1 cellular context compared by ENCODE assay signal in the genomic region with DNA sequence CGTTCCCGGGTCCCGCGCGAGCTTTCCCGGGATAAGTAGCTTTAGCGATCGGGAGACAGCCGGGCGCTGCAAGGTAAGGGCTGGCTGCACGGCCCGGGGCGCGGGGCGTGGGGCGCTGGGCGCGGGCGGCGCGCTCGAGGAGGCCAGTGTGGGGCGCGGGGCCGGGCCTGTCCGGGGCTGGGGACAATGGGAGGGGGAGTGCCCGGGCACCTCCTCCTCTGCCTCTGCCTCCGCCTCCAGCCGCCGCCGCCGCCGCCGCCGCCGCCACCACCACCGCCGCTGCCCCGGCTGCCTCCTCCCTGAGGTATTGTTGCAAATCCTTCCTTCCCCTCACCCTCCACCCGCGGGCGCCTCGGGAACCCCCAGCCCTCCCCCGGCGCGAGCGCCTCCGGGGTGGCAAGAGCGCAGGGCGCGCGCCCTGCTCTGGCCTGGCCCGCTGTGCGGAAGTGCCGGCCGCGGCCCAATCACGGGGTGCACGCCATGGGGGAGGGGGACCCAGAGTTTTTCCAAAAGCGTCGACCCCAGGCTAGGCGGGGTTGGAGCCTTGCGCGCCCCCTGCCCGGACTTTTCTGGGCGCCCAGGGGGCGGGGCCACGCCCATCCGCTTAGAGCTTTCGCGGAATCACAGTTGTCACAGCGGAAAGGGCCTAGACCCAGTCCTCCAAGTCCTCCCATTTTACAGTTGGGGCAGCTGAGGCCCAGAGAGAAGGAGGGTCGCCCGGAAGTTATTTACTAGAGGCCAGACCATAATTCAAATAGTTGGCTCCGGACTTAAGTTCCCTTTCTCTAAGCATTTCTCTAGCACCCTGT.
TF ChIP-seq lines count a peak whose summit lies in the region.

A gene with protein sequence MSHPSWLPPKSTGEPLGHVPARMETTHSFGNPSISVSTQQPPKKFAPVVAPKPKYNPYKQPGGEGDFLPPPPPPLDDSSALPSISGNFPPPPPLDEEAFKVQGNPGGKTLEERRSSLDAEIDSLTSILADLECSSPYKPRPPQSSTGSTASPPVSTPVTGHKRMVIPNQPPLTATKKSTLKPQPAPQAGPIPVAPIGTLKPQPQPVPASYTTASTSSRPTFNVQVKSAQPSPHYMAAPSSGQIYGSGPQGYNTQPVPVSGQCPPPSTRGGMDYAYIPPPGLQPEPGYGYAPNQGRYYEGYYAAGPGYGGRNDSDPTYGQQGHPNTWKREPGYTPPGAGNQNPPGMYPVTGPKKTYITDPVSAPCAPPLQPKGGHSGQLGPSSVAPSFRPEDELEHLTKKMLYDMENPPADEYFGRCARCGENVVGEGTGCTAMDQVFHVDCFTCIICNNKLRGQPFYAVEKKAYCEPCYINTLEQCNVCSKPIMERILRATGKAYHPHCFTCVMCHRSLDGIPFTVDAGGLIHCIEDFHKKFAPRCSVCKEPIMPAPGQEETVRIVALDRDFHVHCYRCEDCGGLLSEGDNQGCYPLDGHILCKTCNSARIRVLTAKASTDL (plus strand): TSS at position 209 of the 809 bp plus-strand sequence. CDS start 251,964 bp downstream, outside the sequence.

TF ChIP-seq in H1, 55 proteins besides CTCF, POLR2A, EP300 and RAD21:
- TF ChIP-seq TBP (IDR thresholded peaks at IDR 0.05; ENCODE audit: low read depth, low read length) = peak; percentile 66; the same call in 1 of the 2 replicates
- TF ChIP-seq, protein P1, sequence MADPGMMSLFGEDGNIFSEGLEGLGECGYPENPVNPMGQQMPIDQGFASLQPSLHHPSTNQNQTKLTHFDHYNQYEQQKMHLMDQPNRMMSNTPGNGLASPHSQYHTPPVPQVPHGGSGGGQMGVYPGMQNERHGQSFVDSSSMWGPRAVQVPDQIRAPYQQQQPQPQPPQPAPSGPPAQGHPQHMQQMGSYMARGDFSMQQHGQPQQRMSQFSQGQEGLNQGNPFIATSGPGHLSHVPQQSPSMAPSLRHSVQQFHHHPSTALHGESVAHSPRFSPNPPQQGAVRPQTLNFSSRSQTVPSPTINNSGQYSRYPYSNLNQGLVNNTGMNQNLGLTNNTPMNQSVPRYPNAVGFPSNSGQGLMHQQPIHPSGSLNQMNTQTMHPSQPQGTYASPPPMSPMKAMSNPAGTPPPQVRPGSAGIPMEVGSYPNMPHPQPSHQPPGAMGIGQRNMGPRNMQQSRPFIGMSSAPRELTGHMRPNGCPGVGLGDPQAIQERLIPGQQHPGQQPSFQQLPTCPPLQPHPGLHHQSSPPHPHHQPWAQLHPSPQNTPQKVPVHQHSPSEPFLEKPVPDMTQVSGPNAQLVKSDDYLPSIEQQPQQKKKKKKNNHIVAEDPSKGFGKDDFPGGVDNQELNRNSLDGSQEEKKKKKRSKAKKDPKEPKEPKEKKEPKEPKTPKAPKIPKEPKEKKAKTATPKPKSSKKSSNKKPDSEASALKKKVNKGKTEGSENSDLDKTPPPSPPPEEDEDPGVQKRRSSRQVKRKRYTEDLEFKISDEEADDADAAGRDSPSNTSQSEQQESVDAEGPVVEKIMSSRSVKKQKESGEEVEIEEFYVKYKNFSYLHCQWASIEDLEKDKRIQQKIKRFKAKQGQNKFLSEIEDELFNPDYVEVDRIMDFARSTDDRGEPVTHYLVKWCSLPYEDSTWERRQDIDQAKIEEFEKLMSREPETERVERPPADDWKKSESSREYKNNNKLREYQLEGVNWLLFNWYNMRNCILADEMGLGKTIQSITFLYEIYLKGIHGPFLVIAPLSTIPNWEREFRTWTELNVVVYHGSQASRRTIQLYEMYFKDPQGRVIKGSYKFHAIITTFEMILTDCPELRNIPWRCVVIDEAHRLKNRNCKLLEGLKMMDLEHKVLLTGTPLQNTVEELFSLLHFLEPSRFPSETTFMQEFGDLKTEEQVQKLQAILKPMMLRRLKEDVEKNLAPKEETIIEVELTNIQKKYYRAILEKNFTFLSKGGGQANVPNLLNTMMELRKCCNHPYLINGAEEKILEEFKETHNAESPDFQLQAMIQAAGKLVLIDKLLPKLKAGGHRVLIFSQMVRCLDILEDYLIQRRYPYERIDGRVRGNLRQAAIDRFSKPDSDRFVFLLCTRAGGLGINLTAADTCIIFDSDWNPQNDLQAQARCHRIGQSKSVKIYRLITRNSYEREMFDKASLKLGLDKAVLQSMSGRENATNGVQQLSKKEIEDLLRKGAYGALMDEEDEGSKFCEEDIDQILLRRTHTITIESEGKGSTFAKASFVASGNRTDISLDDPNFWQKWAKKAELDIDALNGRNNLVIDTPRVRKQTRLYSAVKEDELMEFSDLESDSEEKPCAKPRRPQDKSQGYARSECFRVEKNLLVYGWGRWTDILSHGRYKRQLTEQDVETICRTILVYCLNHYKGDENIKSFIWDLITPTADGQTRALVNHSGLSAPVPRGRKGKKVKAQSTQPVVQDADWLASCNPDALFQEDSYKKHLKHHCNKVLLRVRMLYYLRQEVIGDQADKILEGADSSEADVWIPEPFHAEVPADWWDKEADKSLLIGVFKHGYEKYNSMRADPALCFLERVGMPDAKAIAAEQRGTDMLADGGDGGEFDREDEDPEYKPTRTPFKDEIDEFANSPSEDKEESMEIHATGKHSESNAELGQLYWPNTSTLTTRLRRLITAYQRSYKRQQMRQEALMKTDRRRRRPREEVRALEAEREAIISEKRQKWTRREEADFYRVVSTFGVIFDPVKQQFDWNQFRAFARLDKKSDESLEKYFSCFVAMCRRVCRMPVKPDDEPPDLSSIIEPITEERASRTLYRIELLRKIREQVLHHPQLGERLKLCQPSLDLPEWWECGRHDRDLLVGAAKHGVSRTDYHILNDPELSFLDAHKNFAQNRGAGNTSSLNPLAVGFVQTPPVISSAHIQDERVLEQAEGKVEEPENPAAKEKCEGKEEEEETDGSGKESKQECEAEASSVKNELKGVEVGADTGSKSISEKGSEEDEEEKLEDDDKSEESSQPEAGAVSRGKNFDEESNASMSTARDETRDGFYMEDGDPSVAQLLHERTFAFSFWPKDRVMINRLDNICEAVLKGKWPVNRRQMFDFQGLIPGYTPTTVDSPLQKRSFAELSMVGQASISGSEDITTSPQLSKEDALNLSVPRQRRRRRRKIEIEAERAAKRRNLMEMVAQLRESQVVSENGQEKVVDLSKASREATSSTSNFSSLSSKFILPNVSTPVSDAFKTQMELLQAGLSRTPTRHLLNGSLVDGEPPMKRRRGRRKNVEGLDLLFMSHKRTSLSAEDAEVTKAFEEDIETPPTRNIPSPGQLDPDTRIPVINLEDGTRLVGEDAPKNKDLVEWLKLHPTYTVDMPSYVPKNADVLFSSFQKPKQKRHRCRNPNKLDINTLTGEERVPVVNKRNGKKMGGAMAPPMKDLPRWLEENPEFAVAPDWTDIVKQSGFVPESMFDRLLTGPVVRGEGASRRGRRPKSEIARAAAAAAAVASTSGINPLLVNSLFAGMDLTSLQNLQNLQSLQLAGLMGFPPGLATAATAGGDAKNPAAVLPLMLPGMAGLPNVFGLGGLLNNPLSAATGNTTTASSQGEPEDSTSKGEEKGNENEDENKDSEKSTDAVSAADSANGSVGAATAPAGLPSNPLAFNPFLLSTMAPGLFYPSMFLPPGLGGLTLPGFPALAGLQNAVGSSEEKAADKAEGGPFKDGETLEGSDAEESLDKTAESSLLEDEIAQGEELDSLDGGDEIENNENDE (IDR thresholded peaks at IDR 0.05; ENCODE audit: insufficient replicate concordance, low read length) = no peak
- peak; percentile 44; the same call in 1 of the 2 replicates for TF ChIP-seq RBBP5 (IDR thresholded peaks at IDR 0.05; ENCODE audit: borderline replicate concordance, low read depth, low read length)
- peak; percentile 71 for TF ChIP-seq ASH2L (IDR thresholded peaks at IDR 0.05; ENCODE audit: low read length)
- TF ChIP-seq, protein P2, sequence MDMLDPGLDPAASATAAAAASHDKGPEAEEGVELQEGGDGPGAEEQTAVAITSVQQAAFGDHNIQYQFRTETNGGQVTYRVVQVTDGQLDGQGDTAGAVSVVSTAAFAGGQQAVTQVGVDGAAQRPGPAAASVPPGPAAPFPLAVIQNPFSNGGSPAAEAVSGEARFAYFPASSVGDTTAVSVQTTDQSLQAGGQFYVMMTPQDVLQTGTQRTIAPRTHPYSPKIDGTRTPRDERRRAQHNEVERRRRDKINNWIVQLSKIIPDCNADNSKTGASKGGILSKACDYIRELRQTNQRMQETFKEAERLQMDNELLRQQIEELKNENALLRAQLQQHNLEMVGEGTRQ (IDR thresholded peaks at IDR 0.05; ENCODE audit: low read length) = no peak
- 0 out of 2 replicates have a peak, but pooled peaks have one; percentile 23 for TF ChIP-seq YY1 (IDR thresholded peaks at IDR 0.05; ENCODE audit: low read depth, low read length)
- 0 out of 2 replicates have a peak, but pooled peaks have one; percentile 11 for TF ChIP-seq SP1 (IDR thresholded peaks at IDR 0.05; ENCODE audit: low read depth, low read length)
- TF ChIP-seq TAF1 (IDR thresholded peaks at IDR 0.05; ENCODE audit: low read depth, low read length) = peak; percentile 81
- peak; percentile 59 for TF ChIP-seq CREB1 (IDR thresholded peaks at IDR 0.05)
- peak; percentile 79 for TF ChIP-seq TAF7 (optimal IDR thresholded peaks at IDR 0.05; ENCODE audit: borderline replicate concordance, low read depth, low read length)
- TF ChIP-seq, protein P3, sequence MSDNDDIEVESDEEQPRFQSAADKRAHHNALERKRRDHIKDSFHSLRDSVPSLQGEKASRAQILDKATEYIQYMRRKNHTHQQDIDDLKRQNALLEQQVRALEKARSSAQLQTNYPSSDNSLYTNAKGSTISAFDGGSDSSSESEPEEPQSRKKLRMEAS (IDR thresholded peaks at IDR 0.05) = peak; percentile 54; the same call in 1 of the 2 replicates
- peak; percentile 76 for TF ChIP-seq PHF8 (conservative IDR thresholded peaks at IDR 0.05; ENCODE audit: low read depth, low read length)
- TF ChIP-seq CBX5 (IDR thresholded peaks at IDR 0.05; ENCODE audit: low read depth, low read length) = no peak
- peak; percentile 75 for TF ChIP-seq KDM1A (IDR thresholded peaks at IDR 0.05; ENCODE audit: borderline replicate concordance, low read length)
- TF ChIP-seq CTBP2 (IDR thresholded peaks at IDR 0.05; ENCODE audit: borderline replicate concordance, insufficient read depth, insufficient read length, low read length) = peak; percentile 37
- 0 out of 4 replicates have a peak, but pooled peaks have one; percentile 20 to 55 for TF ChIP-seq SIN3A (conservative IDR thresholded peaks at IDR 0.05 in 1 of 2, IDR thresholded peaks at IDR 0.05 in 1 of 2; ENCODE audit: low read depth in 1 of 2, low read length in 2 of 2)
- no peak for TF ChIP-seq GABPA (IDR thresholded peaks at IDR 0.05; ENCODE audit: borderline replicate concordance, insufficient read depth, low read length)
- peak; percentile 65 for TF ChIP-seq POLR2AphosphoS5 (IDR thresholded peaks at IDR 0.05; ENCODE audit: low read depth, low read length)
- peak; percentile 69 for TF ChIP-seq SP4 (IDR thresholded peaks at IDR 0.05; ENCODE audit: low read length)
- TF ChIP-seq ZNF274 (IDR thresholded peaks at IDR 0.05; ENCODE audit: borderline replicate concordance, extremely low read depth, low read length) = no peak
